8 cellular contexts compared by ENCODE assay signal in the genomic region with DNA sequence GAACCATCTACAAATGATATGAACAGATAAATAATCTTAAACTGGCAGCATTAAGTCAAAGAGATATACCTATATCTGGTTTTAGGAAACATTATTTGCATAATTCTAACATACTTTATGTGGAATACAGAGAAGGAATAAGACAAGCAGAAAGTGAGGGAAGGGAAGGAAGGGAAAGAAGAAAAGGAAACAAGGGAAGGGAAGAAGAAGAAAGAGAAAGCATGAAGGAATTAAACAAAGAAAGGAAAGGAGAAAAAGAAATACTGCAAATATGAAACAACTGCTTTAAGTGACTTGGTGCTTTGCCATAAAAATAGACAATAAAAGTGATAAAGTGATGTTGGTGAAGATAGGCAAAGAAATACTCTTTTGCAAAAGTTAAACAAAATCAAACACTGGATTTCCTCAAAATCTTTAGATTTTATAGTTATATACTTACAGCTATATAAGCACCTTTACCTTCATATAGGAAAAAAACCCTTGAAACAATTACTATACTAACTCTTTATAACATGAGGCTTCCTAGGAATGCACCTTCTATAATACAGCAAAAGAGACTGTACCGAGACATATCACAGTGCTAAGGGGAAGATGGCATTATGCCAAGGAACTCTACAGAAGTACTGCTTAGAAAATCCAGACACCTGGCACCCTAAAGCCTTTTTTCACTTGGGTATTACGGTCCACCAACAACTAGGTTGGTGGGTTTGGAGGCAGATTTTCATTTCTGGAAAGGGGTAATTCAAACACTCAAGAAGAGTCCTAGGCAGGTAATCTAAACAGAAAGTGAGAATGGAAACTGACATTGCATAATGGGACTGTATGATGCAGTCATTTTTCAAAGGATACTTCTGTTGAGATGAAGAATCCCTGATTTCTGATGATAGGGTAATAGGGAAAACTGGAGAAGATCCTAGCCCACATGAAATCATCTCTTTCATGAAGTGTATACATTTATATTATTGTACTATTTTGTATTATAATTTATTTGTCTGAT. TPM values are rescaled to one million over a fixed set of nuclear protein-coding genes. Genes with fewer than 3 reads are reported as not detected.
DNase-seq lines count a peak whose midpoint lies in the region; ATAC-seq lines count a peak whose summit lies in the region.

No MANE protein-coding gene starts in this region.

- DNase-seq in DMS153 treated with DMSO at 0.1 percent for 48 hours (lab: John Stamatoyannopoulos, UW; ENCODE audit: unreplicated experiment) (peak; percentile 34), NCI-H2171 (lab: John Stamatoyannopoulos, UW) (peak; percentile 76), dermis blood vessel endothelial cell (peak; percentile 39), COLO829 (ENCODE audit: low spot score) (no peak)

- ATAC-seq in GM21381 (IDR thresholded peaks at IDR 0.05; ENCODE audit: unreplicated experiment) (peak; percentile 60), GM18517 (IDR thresholded peaks at IDR 0.05; ENCODE audit: unreplicated experiment) (no peak), HG02852 (IDR thresholded peaks at IDR 0.05; ENCODE audit: unreplicated experiment) (no peak), HG03565 (IDR thresholded peaks at IDR 0.05; ENCODE audit: unreplicated experiment) (no peak)

RNA-seq across cellular contexts. Expression of a gene that starts 19.8 kb away (rescaled TPM):
- total RNA-seq in dermis blood vessel endothelial cell = 14.8 and 16.0 TPM in 2 replicates
